8 cellular contexts compared by ENCODE assay signal in the genomic region with DNA sequence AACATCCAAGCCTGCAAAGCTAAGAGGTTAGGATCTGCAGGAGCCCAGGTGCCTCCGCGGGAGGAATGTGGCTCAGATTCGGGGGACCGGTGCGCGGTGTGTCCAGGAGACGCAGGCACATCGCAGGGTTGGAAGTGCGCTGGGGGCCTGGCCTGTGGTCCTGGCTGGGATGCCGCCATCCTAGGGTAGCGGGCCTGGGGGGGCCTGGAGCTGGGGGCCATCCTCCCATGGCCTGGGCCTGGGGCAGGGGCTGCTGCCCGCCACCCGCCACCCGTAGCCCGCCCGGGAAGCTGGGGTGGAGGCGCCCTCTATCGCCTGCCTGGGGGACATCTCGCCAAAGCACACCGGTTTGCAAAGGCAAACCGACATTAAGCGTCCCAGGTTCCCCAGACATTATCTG.
DNase-seq lines count a peak whose midpoint lies in the region; ATAC-seq and TF ChIP-seq lines count a peak whose summit lies in the region.

No MANE protein-coding gene starts in this region.

- no peaks in the 10 kb centered on the region for H3K36me3 Mint-ChIP-seq in MCF 10A (ENCODE audit: insufficient read depth, unreplicated experiment)

- in situ Hi-C loops in T47D (cut with HindIII; ENCODE audit: low pct_unique_long_range_greater_than_20kb, low sequenced_read_pairs): no loop called here

- no peak overlapping the region for H3K4me3 ChIP-seq in upper lobe of right lung
- no peak overlapping the region for H3K4me3 ChIP-seq in lower leg skin (ENCODE audit: low read depth, poor library complexity, severe bottlenecking)

- H3K27ac ChIP-seq in upper lobe of right lung: no peak overlapping the region

- no peaks in the 10 kb centered on the region for H3K36me3 ChIP-seq in upper lobe of right lung

- H3K4me1 ChIP-seq in upper lobe of right lung: no peaks in the 10 kb centered on the region

- TF ChIP-seq POLR2A in lower leg skin (IDR thresholded peaks at IDR 0.05): no peak

- no peak overlapping the region for H3K27ac Mint-ChIP-seq in MCF 10A (ENCODE audit: low read depth, unreplicated experiment)

- no peaks in the 10 kb centered on the region for H3K27me3 Mint-ChIP-seq in MCF 10A (ENCODE audit: insufficient read depth, unreplicated experiment)

- H3K4me1 Mint-ChIP-seq in MCF 10A (ENCODE audit: insufficient read depth, unreplicated experiment): no peaks in the 10 kb centered on the region

- 7 to 21% methylated on average over 22 of the region's 22 CpGs for WGBS in lower leg skin, 2 donors

- peaks cover 16% of the 10 kb centered on the region for H3K9me3 Mint-ChIP-seq in MCF 10A (ENCODE audit: unreplicated experiment)

- H3K27me3 ChIP-seq in upper lobe of right lung: no peaks in the 10 kb centered on the region

- DNase-seq in T47D (ENCODE audit: low read depth in 1 of 2, low spot score in 1 of 2): peak; percentile 8 to 35
- DNase-seq in MCF 10A (ENCODE audit: unreplicated experiment): no peak
- peak in 38 of 58 donors; percentile 5 to 60 (median 26) for DNase-seq in anterior cingulate cortex (lab: John Stamatoyannopoulos, UW)
- DNase-seq in islet precursor cell: peak; percentile 66
- DNase-seq in upper lobe of right lung: peak; percentile 76
- DNase-seq in lower leg skin (ENCODE audit: low spot score in 2 of 2): no peak

- TF ChIP-seq CTCF in MCF 10A (IDR thresholded peaks at IDR 0.05; ENCODE audit: unreplicated experiment) (no peak), upper lobe of right lung (IDR thresholded peaks at IDR 0.05) (peak; percentile 69), lower leg skin (IDR thresholded peaks at IDR 0.05) (no peak)

- intact Hi-C loops in MCF 10A (cut with micrococcal nuclease): no loop called here
- intact Hi-C loops in upper lobe of right lung (cut with DNase I): no loop called here
- intact Hi-C loops in lower leg skin (cut with DNase I; ENCODE audit: low total_unique reads): no loop called here

- no TSS peak for BruUV-seq in MCF 10A (replicated peaks; lab: Mats Ljungman, UMichigan)

- H3K9me3 ChIP-seq in upper lobe of right lung: no peaks in the 10 kb centered on the region

- no peak overlapping the region for H3K4me3 Mint-ChIP-seq in MCF 10A (ENCODE audit: unreplicated experiment)

- ATAC-seq in upper lobe of right lung (peak; percentile 65), HG02642 (IDR thresholded peaks at IDR 0.05; ENCODE audit: poor library complexity, unreplicated experiment) (no peak), GM21723 (IDR thresholded peaks at IDR 0.05; ENCODE audit: unreplicated experiment) (no peak)

- POLR2A ChIA-PET in MCF 10A (lab: Yijun Ruan, JAX): no interaction called here

- CTCF ChIA-PET in MCF 10A (lab: Yijun Ruan, JAX): no interaction called here

Comparison
In these comparisons a context has a peak if more than half of its experiments do, and no peak if none do; other contexts are left out.
1. DNase-seq: peak in T47D (2 of 2), anterior cingulate cortex (38 of 58), islet precursor cell (single experiment) and upper lobe of right lung (single experiment); none in MCF 10A (single experiment) and lower leg skin (0 of 2).